Comparison of ENCODE assay signal across 24 cellular contexts in the genomic region with DNA sequence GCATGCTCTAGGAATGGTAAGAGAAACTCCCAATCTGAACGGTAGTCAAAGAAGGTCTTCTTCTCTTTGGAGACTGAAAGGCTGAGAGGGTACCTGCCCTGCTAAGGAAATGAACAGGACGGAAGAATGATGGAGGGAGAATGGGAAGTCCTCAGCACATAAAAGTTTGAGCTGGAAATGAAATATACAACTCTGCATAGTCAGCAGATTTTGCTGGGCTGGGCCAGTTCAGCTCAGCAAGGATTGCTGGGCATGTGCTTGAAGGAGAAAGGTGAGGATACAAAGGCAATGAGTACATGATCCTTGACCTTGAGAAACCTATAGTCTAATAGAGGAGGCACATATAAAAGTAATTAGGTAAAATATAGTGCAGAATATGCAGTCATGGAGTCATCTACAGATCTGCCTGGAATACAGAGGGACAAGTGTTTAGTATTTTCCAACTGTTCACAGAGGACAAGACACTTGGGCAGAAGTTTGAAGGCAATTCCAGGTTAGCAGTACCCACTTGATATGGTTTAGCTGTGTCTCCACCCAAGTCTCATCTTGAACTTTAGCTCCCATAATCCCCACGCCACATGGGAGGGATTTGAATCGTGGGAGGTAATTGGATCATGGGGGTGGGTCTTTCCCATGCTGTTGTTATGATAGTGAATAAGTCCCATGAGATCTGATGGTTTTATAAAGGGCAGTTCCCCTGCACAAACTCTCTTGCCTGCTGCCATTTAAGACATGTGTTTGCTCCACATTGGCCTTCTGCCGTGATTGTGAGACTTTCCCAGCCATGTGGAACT.
"Had no signal": no experiment of that assay in that cellular context is flagged by ENCODE, and none has a peak within 500 bp of the region (broad histone marks: within the 10 kb centered on the region; RNA-seq: fewer than 3 reads in every experiment).

No MANE protein-coding gene starts in this region.

- H3K4me3 ChIP-seq: gastrocnemius medialis, hepatocyte, left ventricle myocardium inferior, lung, neural progenitor cell, skin epidermis, tibial nerve had no signal

- H3K4me1 ChIP-seq: gastrocnemius medialis, left ventricle myocardium inferior, neural progenitor cell, tibial nerve had no signal

- ATAC-seq: activated CD4-positive, alpha-beta T cell treated with anti-CD3 and anti-CD28 coated beads for 36 hours; activated CD8-positive, alpha-beta memory T cell treated with anti-CD3 and anti-CD28 coated beads, Interleukin-2, amount 10 ng/mL, durations not matched to agents 7 days and 5 days; activated CD8-positive, alpha-beta T cell treated with anti-CD3 and anti-CD28 coated beads, Interleukin-2, amount 10 ng/mL, durations not matched to agents 7 days and 5 days; activated naive CD8-positive, alpha-beta T cell treated with anti-CD3 and anti-CD28 coated beads, Interleukin-2, amount 50 U/mL, for 24 hours; effector memory CD8-positive, alpha-beta T cell; gastrocnemius medialis; natural killer cell; stimulated activated naive CD8-positive, alpha-beta T cell treated with anti-CD3 and anti-CD28 coated beads, Interleukin-15, Interleukin-2, amounts not matched to agents 100 U/mL and 50 U/mL, for 24 hours had no signal

- H3K27me3 ChIP-seq: gastrocnemius medialis, hepatocyte, neural progenitor cell, tibial nerve had no signal

- H3K9ac ChIP-seq: neural progenitor cell had no signal

- H3K9me3 ChIP-seq: gastrocnemius medialis, left ventricle myocardium inferior, tibial nerve had no signal

- DNase-seq: activated CD4-positive, alpha-beta T cell treated with anti-CD3 and anti-CD28 coated beads for 36 hours; activated CD4-positive, CD25-positive, alpha-beta regulatory T cell; activated CD8-positive, alpha-beta memory T cell treated with anti-CD3 and anti-CD28 coated beads, Interleukin-2, amount 10 ng/mL, durations not matched to agents 7 days and 5 days; activated CD8-positive, alpha-beta T cell treated with anti-CD3 and anti-CD28 coated beads, Interleukin-2, amount 10 ng/mL, durations not matched to agents 7 days and 5 days; activated naive CD8-positive, alpha-beta T cell treated with anti-CD3 and anti-CD28 coated beads, Interleukin-2, amount 50 U/mL, for 24 hours; activated T-cell treated with anti-CD3 and anti-CD28 coated beads, Interleukin-2, amount 50 U/mL, for 48 hours; amygdala; caudate nucleus; cortex of kidney; effector memory CD8-positive, alpha-beta T cell; erythroblast; gastrocnemius medialis; glutamatergic neuron; left ventricle myocardium inferior; mesendoderm; natural killer cell; stimulated activated CD4-positive, alpha-beta T cell treated with anti-CD3 and anti-CD28 coated beads, Interleukin-12 subunit alpha, Interleukin-12 subunit beta, amount 100 ng/mL, for 4 hours; stimulated activated CD4-positive, alpha-beta T cell treated with anti-CD3 and anti-CD28 coated beads, Interleukin-4, amount 100 ng/mL, for 1 hour; stimulated activated naive CD8-positive, alpha-beta T cell treated with anti-CD3 and anti-CD28 coated beads, Interleukin-15, Interleukin-2, amounts not matched to agents 100 U/mL and 50 U/mL, for 24 hours had no signal

- H3K27ac ChIP-seq: gastrocnemius medialis, hepatocyte, left ventricle myocardium inferior, neural progenitor cell, skin epidermis, tibial nerve had no signal

- H3K36me3 ChIP-seq: gastrocnemius medialis, left ventricle myocardium inferior, neural progenitor cell, tibial nerve had no signal
